ENCODE assay signal across 8 cellular contexts in genomic region chr17:29617125-29617480, GRCh38. TPM values are rescaled to one million over a fixed set of nuclear protein-coding genes. Genes with fewer than 3 reads are reported as not detected.
DNase-seq lines count a peak whose midpoint lies in the region; ATAC-seq and TF ChIP-seq lines count a peak whose summit lies in the region.

No MANE protein-coding gene starts in this region.

- DNase-seq in GM06990 (ENCODE audit: extremely low read depth, insufficient read length), result peak; percentile 89
- peak; percentile 90 for DNase-seq in NCI-H526 treated with DMSO at 0.1 percent for 48 hours (lab: John Stamatoyannopoulos, UW)
- peak; percentile 78 for DNase-seq in activated CD8-positive, alpha-beta memory T cell treated with anti-CD3 and anti-CD28 coated beads, Interleukin-2, amount 50 U/mL, for 24 hours (ENCODE audit: extremely low read depth)
- DNase-seq in epidermal melanocyte (ENCODE audit: insufficient read length, low spot score), result peak; percentile 68
- peak; percentile 81 for DNase-seq in mucosa of gallbladder (ENCODE audit: low spot score)
- DNase-seq in stimulated activated CD8-positive, alpha-beta memory T cell treated with anti-CD3 and anti-CD28 coated beads, Interleukin-4, amount 100 ng/mL, for 4 hours (ENCODE audit: low read depth in 2 of 2, low spot score in 1 of 2), result peak; percentile 74 to 75
- no peak for DNase-seq in NK-92 treated with Interleukin-12 subunit alpha and Interleukin-12 subunit beta, amount 100 ng/mL, for 24 hours (lab: John Stamatoyannopoulos, UW)

- H3K27me3 ChIP-seq in GM06990 (replicated peaks; ENCODE audit: control insufficient read depth, insufficient read depth, low read length), result peaks cover 2% of the 10 kb centered on the region

- no peaks in the 10 kb centered on the region for H3K36me3 ChIP-seq in GM06990 (ENCODE audit: control insufficient read depth, insufficient read depth, low read length)

- TF ChIP-seq CTCF in GM06990 (IDR thresholded peaks at IDR 0.05; ENCODE audit: insufficient read depth, low read length, poor library complexity, severe bottlenecking), result peak; percentile 95

- peak overlapping the region; percentile 51 for H3K4me3 ChIP-seq in GM06990 (replicated peaks; ENCODE audit: low read depth, low read length)

- peak; percentile 45 for ATAC-seq in HG03103 (IDR thresholded peaks at IDR 0.05; ENCODE audit: low read depth, unreplicated experiment)

RNA-seq across cellular contexts. Expression of gene CORO6, which starts 5.6 kb away (rescaled TPM):
- total RNA-seq in mucosa of gallbladder, result 12.9 TPM

RNA-seq across cellular contexts. Expression of gene ANKRD13B, which starts 24.2 kb away (rescaled TPM):
- 13.4 TPM for total RNA-seq in mucosa of gallbladder

RNA-seq across cellular contexts. Expression of gene GIT1, which starts 27.7 kb away (rescaled TPM):
- 56.1 TPM for total RNA-seq in mucosa of gallbladder

RNA-seq across cellular contexts. Expression of gene TP53I13, which starts 48.6 kb away (rescaled TPM):
- total RNA-seq in mucosa of gallbladder, result 109 TPM

RNA-seq across cellular contexts. Expression of gene ABHD15, which starts 50.3 kb away (rescaled TPM):
- 23.7 TPM for total RNA-seq in mucosa of gallbladder
